ENCODE assay signal across 21 cellular contexts in genomic region chr5:68011801-68012200, GRCh38.
DNase-seq lines count a peak whose midpoint lies in the region; TF ChIP-seq lines count a peak whose summit lies in the region.
"Had no signal": no experiment of that assay in that cellular context is flagged by ENCODE, and none has a peak within 500 bp of the region (broad histone marks: within the 10 kb centered on the region; RNA-seq: fewer than 3 reads in every experiment).

No MANE protein-coding gene starts in this region.

- H3K27ac ChIP-seq in osteoblast (ENCODE audit: low read depth, low read length): no peak overlapping the region
- no peak overlapping the region for H3K27ac ChIP-seq in suprapubic skin

- TF ChIP-seq POLR2A in suprapubic skin (IDR thresholded peaks at IDR 0.05): no peak

- H3K4me3 ChIP-seq in fibroblast of pulmonary artery (replicated peaks; ENCODE audit: low read depth, low read length): no peak overlapping the region
- no peak overlapping the region for H3K4me3 ChIP-seq in osteoblast (ENCODE audit: insufficient read depth, low read length)
- H3K4me3 ChIP-seq in suprapubic skin: no peak overlapping the region
- H3K4me3 ChIP-seq: GM12878, K562 had no signal

- H3K9me3 ChIP-seq in osteoblast (ENCODE audit: low read depth, low read length): no peaks in the 10 kb centered on the region
- H3K9me3 ChIP-seq in suprapubic skin: no peaks in the 10 kb centered on the region
- H3K9me3 ChIP-seq: BE2C, SK-N-SH had no signal

- peak overlapping the region; percentile 3 for H3K4me2 ChIP-seq in osteoblast (ENCODE audit: insufficient read depth, low read length)
- H3K4me2 ChIP-seq: SK-N-SH had no signal

- no peak for TF ChIP-seq EP300 in suprapubic skin (IDR thresholded peaks at IDR 0.05)

- H3K4me1 ChIP-seq in osteoblast (ENCODE audit: insufficient read depth, low read length) (peaks cover 11% of the 10 kb centered on the region), suprapubic skin (no peaks in the 10 kb centered on the region)
- H3K4me1 ChIP-seq: BE2C had no signal

- no peaks in the 10 kb centered on the region for H3K27me3 ChIP-seq in osteoblast (ENCODE audit: insufficient read depth, low read length)
- H3K27me3 ChIP-seq in suprapubic skin: no peaks in the 10 kb centered on the region
- H3K27me3 ChIP-seq: BE2C had no signal

- DNase-seq in EH (ENCODE audit: low read depth): peak; percentile 79
- peak; percentile 20 for DNase-seq in NCI-H226
- peak; percentile 59 for DNase-seq in fibroblast of pulmonary artery (ENCODE audit: low read depth)
- no peak for DNase-seq in osteoblast (ENCODE audit: insufficient read length, low spot score, missing footprints)
- DNase-seq in putamen (ENCODE audit: low spot score): no peak
- DNase-seq in suprapubic skin (ENCODE audit: low spot score in 2 of 2): no peak
- no peak for DNase-seq in NCI-H345 treated with DMSO at 0.1 percent for 48 hours (lab: John Stamatoyannopoulos, UW; ENCODE audit: unreplicated experiment)
- DNase-seq: BE2C; CD4-positive, CD25-positive, alpha-beta regulatory T cell; COR-L47; DMS 273 treated with DMSO at 0.1 percent for 48 hours; DND-41; H9; NCI-H1105 treated with DMSO at 0.1 percent for 48 hours; NCI-H1694; NCI-H524; RPMI8226; SHP77 treated with DMSO at 0.1 percent for 48 hours; SK-N-SH had no signal

- no peak for TF ChIP-seq CTCF in fibroblast of pulmonary artery (IDR thresholded peaks at IDR 0.05; ENCODE audit: low read length, missing control alignments)
- no peak for TF ChIP-seq CTCF in osteoblast (IDR thresholded peaks at IDR 0.05; ENCODE audit: extremely low read depth, low read depth, low read length)
- no peak for TF ChIP-seq CTCF in suprapubic skin (IDR thresholded peaks at IDR 0.05)

- no peak overlapping the region for H2AFZ ChIP-seq in osteoblast (ENCODE audit: low read length)

- no peaks in the 10 kb centered on the region for H3K36me3 ChIP-seq in osteoblast (ENCODE audit: insufficient read depth, low read length)
- H3K36me3 ChIP-seq in suprapubic skin: no peaks in the 10 kb centered on the region
- H3K36me3 ChIP-seq: BE2C had no signal

- H4K20me1 ChIP-seq in osteoblast (ENCODE audit: insufficient read depth, low read length): no peaks in the 10 kb centered on the region

- H3K79me2 ChIP-seq in osteoblast (ENCODE audit: insufficient read depth, low read length): no peaks in the 10 kb centered on the region

Comparison
In these comparisons a context has a peak if more than half of its experiments do, and no peak if none do; other contexts are left out.
1. DNase-seq: peak in EH (single experiment), NCI-H226 (single experiment) and fibroblast of pulmonary artery (single experiment); none in osteoblast (single experiment), putamen (single experiment), suprapubic skin (0 of 2) and NCI-H345 treated with DMSO at 0.1 percent for 48 hours (single experiment).